ENCODE assay signal across 2 cellular contexts in genomic region chr1:39467061-39467710, GRCh38. TPM values are rescaled to one million over a fixed set of nuclear protein-coding genes. Genes with fewer than 3 reads are reported as not detected.
"Had no signal": no experiment of that assay in that cellular context is flagged by ENCODE, and none has a peak within 500 bp of the region (broad histone marks: within the 10 kb centered on the region; RNA-seq: fewer than 3 reads in every experiment).

No MANE protein-coding gene starts in this region.

RNA-seq across cellular contexts. Expression of gene BMP8A, which starts 24.2 kb away (rescaled TPM):
- total RNA-seq: MCF 10A, SK-MEL-5 had no signal
